In the genomic region with DNA sequence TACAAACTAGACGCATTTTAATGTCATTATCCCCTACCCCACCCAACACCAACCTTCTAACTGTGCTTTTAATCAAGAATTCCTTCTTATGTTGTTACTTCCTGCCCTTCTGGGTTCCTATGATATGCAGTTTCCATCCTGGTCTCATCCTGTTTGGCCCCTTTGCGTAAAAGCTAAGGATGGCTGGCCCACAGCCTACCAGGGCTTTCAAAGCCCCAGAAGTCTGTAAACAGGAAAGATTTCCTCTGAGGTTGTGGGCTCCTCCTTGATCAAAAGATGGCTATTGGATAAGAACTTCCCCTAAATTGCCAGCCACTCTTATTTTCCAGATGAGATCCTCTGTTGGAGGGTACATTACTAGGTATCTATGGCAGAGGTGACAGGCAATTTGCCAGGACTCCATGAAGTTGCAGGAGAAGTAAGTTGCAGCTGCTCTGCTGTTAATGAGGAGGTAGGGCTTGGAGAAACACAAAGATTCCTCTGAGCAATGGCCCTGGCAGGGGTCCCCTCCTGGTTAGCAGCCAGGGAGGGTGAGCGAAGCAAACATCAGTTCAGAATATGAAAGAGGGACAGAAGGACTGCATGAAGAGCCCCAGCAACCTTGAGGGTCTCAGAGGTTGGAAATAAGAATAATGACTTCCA, we compare ENCODE assay signal across 18 cellular contexts. TPM values are rescaled to one million over a fixed set of nuclear protein-coding genes. Genes with fewer than 3 reads are reported as not detected.
A peak's percentile ranks its signal among the peaks of the same experiment; 100 is the strongest.
DNase-seq lines count a peak whose midpoint lies in the region; ATAC-seq, FAIRE-seq and TF ChIP-seq lines count a peak whose summit lies in the region.
"Had no signal": no experiment of that assay in that cellular context is flagged by ENCODE, and none has a peak within 500 bp of the region (broad histone marks: within the 10 kb centered on the region; RNA-seq: fewer than 3 reads in every experiment).

No MANE protein-coding gene starts in this region.

- peak overlapping the region; percentile 87 for H3K27ac Mint-ChIP-seq in nephron progenitor cell
- H3K27ac Mint-ChIP-seq: activated CD4-positive, alpha-beta T cell treated with anti-CD3 and anti-CD28 coated beads for 36 hours; CD8-positive, alpha-beta T cell; dendritic cell treated with granulocyte-macrophage colony-stimulating factor and Interleukin-4, amounts not matched to agents 40 ng/mL and 50 ng/mL, for 4 days had no signal

- FAIRE-seq in H54 (lab: Jason Lieb, UNC), result no peak

- no peak for DNase-seq in Right ventricle myocardium superior
- no peak for DNase-seq in right atrium auricular region (ENCODE audit: low spot score)
- peak; percentile 4 for DNase-seq in globus pallidus (ENCODE audit: low spot score)
- DNase-seq in nephron progenitor cell, result no peak
- no peak for DNase-seq in upper lobe of right lung
- no peak for DNase-seq in activated CD4-positive, alpha-beta T cell treated with anti-CD3 and anti-CD28 coated beads for 4 hours
- no peak for DNase-seq in H54 (ENCODE audit: insufficient read length, low spot score)
- DNase-seq: activated CD4-positive, alpha-beta T cell treated with anti-CD3 and anti-CD28 coated beads for 36 hours; activated naive CD4-positive, alpha-beta T cell; CD8-positive, alpha-beta T cell; GOT3; islet precursor cell; Karpas-422; NCI-H446; stimulated activated naive CD8-positive, alpha-beta T cell treated with anti-CD3 and anti-CD28 coated beads, Interleukin-15, Interleukin-2, amounts not matched to agents 100 U/mL and 50 U/mL, for 24 hours had no signal

- intact Hi-C loops in Right ventricle myocardium superior (cut with DNase I) (no loop called here), upper lobe of right lung (cut with DNase I) (no loop called here)

- H3K27me3 ChIP-seq in right atrium auricular region (no peaks in the 10 kb centered on the region), upper lobe of right lung (no peaks in the 10 kb centered on the region)

- H3K9me3 Mint-ChIP-seq in nephron progenitor cell, result no peaks in the 10 kb centered on the region
- H3K9me3 Mint-ChIP-seq: CD8-positive, alpha-beta T cell; dendritic cell treated with granulocyte-macrophage colony-stimulating factor and Interleukin-4, amounts not matched to agents 40 ng/mL and 50 ng/mL, for 4 days had no signal

- H3K36me3 ChIP-seq in right atrium auricular region (no peaks in the 10 kb centered on the region), upper lobe of right lung (peaks cover 5% of the 10 kb centered on the region)

- no peak overlapping the region for H3K4me3 Mint-ChIP-seq in nephron progenitor cell
- H3K4me3 Mint-ChIP-seq: activated CD4-positive, alpha-beta T cell treated with anti-CD3 and anti-CD28 coated beads for 36 hours; CD8-positive, alpha-beta T cell; dendritic cell treated with granulocyte-macrophage colony-stimulating factor and Interleukin-4, amounts not matched to agents 40 ng/mL and 50 ng/mL, for 4 days had no signal

- H3K36me3 Mint-ChIP-seq in nephron progenitor cell (ENCODE audit: low read depth), result peaks cover 94% of the 10 kb centered on the region
- H3K36me3 Mint-ChIP-seq: CD8-positive, alpha-beta T cell had no signal

- no peaks in the 10 kb centered on the region for H3K27me3 Mint-ChIP-seq in nephron progenitor cell (ENCODE audit: low read depth, poor library complexity)
- H3K27me3 Mint-ChIP-seq: activated CD4-positive, alpha-beta T cell treated with anti-CD3 and anti-CD28 coated beads for 36 hours had no signal

- no peaks in the 10 kb centered on the region for H3K9me3 ChIP-seq in right atrium auricular region
- H3K9me3 ChIP-seq in upper lobe of right lung, result no peaks in the 10 kb centered on the region

- TF ChIP-seq CTCF in right atrium auricular region (IDR thresholded peaks at IDR 0.05) (no peak), nephron progenitor cell (IDR thresholded peaks at IDR 0.05) (no peak), upper lobe of right lung (IDR thresholded peaks at IDR 0.05) (no peak)

- H3K4me3 ChIP-seq in right atrium auricular region, result no peak overlapping the region
- H3K4me3 ChIP-seq in upper lobe of right lung, result no peak overlapping the region

- peaks cover 0 to 92% of the 10 kb centered on the region in 2 donors for H3K4me1 ChIP-seq in right atrium auricular region
- peaks cover 38% of the 10 kb centered on the region for H3K4me1 ChIP-seq in upper lobe of right lung

- TF ChIP-seq POLR2A in H54 (IDR thresholded peaks at IDR 0.05; ENCODE audit: low read depth, low read length), result no peak

- peaks cover 82% of the 10 kb centered on the region for H3K4me1 Mint-ChIP-seq in nephron progenitor cell

- ATAC-seq in Right ventricle myocardium superior (ENCODE audit: poor library complexity) (peak; percentile 21), upper lobe of right lung (peak; percentile 48), GM18909 (IDR thresholded peaks at IDR 0.05; ENCODE audit: poor library complexity, unreplicated experiment) (no peak)
- ATAC-seq: activated CD4-positive, alpha-beta T cell treated with anti-CD3 and anti-CD28 coated beads for 36 hours; CD8-positive, alpha-beta T cell; esophagus mucosa; stimulated activated naive CD8-positive, alpha-beta T cell treated with anti-CD3 and anti-CD28 coated beads, Interleukin-15, Interleukin-2, amounts not matched to agents 100 U/mL and 50 U/mL, for 24 hours had no signal

- H3K27ac ChIP-seq in right atrium auricular region (peak overlapping the region in 1 of 2 donors; percentile 39), upper lobe of right lung (peak overlapping the region; percentile 39)

RNA-seq across cellular contexts. Expression of a gene that starts 32.2 kb away (rescaled TPM):
- total RNA-seq in Right ventricle myocardium superior, result 159 TPM
- 10 to 100 TPM; 54.6 to 83.1 TPM for total RNA-seq in right atrium auricular region
- 139 TPM for total RNA-seq in upper lobe of right lung
- total RNA-seq: CD8-positive, alpha-beta T cell had no signal
